13 cellular contexts compared by ENCODE assay signal in the genomic region with DNA sequence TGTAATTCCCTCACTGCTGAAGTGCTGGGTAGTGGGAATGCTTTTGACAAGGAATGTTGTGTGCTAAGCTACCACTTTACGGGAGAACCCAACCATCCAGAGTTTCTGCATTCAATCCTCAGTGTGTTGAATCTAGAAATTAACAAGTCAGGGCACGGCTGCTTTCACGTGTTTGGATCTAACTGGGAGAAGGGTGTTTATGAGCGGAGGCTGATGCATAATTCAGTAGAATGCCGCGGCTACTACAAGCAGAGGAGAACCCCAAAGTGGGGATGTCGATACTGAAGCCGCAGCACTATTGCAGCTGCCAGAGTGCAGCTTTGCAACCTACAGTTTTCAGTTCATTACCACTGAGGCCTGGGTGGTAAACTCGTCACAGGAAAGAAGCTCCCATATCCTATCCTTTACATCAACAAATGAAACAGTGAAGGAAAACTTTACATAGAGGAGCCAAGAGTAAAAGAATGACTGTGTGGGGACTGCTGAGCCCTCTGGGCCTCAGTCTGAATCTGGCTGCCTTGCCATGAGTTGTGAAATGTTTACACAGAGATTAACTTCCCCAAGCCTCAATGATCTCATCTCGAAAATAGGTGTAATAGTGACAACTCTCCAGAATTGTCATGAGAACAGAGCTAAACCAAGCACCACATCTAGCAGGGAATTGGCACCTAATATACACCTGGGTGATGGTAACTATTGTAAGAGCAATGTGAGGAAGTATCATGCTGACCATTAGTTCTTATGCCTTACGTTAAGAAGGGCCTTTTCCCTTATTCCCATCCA.
DNase-seq lines count a peak whose midpoint lies in the region; ATAC-seq and TF ChIP-seq lines count a peak whose summit lies in the region.
"Had no signal": no experiment of that assay in that cellular context is flagged by ENCODE, and none has a peak within 500 bp of the region (broad histone marks: within the 10 kb centered on the region; RNA-seq: fewer than 3 reads in every experiment).

No MANE protein-coding gene starts in this region.

- ATAC-seq in GM18873 (IDR thresholded peaks at IDR 0.05; ENCODE audit: low FRiP score, unreplicated experiment), result peak; percentile 26
- ATAC-seq in GM23338, result no peak
- peak; percentile 27 for ATAC-seq in HG03520 (IDR thresholded peaks at IDR 0.05; ENCODE audit: unreplicated experiment)
- ATAC-seq in HG02678 (IDR thresholded peaks at IDR 0.05; ENCODE audit: unreplicated experiment), result no peak

- no peak overlapping the region for H2BK12ac ChIP-seq in mesenchymal stem cell (ENCODE audit: low read length in 2 of 2)

- H3K9me3 ChIP-seq in mesenchymal stem cell (ENCODE audit: control insufficient read depth, low read length), result no peaks in the 10 kb centered on the region
- H3K9me3 ChIP-seq in SJCRH30 (replicated peaks), result no peaks in the 10 kb centered on the region
- H3K9me3 ChIP-seq: tibial nerve had no signal

- H3K4ac ChIP-seq in mesenchymal stem cell (ENCODE audit: low read depth in 1 of 2, low read length in 2 of 2), result no peak overlapping the region

- H3K4me2 ChIP-seq in GM23338, result no peak overlapping the region
- no peak overlapping the region for H3K4me2 ChIP-seq in mesenchymal stem cell (ENCODE audit: low read length, poor library complexity, severe bottlenecking)

- no peak overlapping the region for H3K4me3 Mint-ChIP-seq in GM23338
- H3K4me3 Mint-ChIP-seq: neural crest cell had no signal

- H3K27ac ChIP-seq in GM23338 (ENCODE audit: low read depth), result no peak overlapping the region
- H3K27ac ChIP-seq in mesenchymal stem cell (ENCODE audit: low read length, poor library complexity, severe bottlenecking), result no peak overlapping the region
- no peak overlapping the region for H3K27ac ChIP-seq in SJCRH30
- H3K27ac ChIP-seq: tibial nerve had no signal

- no peaks in the 10 kb centered on the region for H3K9me3 Mint-ChIP-seq in GM23338
- H3K9me3 Mint-ChIP-seq: activated naive CD4-positive, alpha-beta T cell treated with anti-CD3 and anti-CD28 coated beads, Interleukin-2, amount 50 U/mL, for 72 hours; neural crest cell had no signal

- H2BK15ac ChIP-seq in mesenchymal stem cell (ENCODE audit: low read depth, poor library complexity, severe bottlenecking), result no peak overlapping the region

- 91% methylated on average over 9 of the region's 11 CpGs for WGBS in mesenchymal stem cell

- no peak for TF ChIP-seq CTCF in GM23338 (conservative IDR thresholded peaks at IDR 0.05; ENCODE audit: low read depth in 2 of 2)

- no peak overlapping the region for H2BK120ac ChIP-seq in mesenchymal stem cell (ENCODE audit: low read depth, low read length)

- H3K27me3 ChIP-seq in GM23338 (ENCODE audit: insufficient read depth) (no peaks in the 10 kb centered on the region), mesenchymal stem cell (ENCODE audit: control insufficient read depth in 1 of 2, insufficient read depth in 1 of 2, low read length in 2 of 2) (no peaks in the 10 kb centered on the region), SJCRH30 (no peaks in the 10 kb centered on the region)
- H3K27me3 ChIP-seq: tibial nerve had no signal

- no peak for DNase-seq in GM23338 (ENCODE audit: low spot score)
- peak; percentile 40 for DNase-seq in mesenchymal stem cell
- no peak for DNase-seq in SJCRH30
- no peak for DNase-seq in stimulated activated naive CD4-positive, alpha-beta T cell treated with Interleukin-2 at 50 U/mL for 16 hours (lab: John Stamatoyannopoulos, UW)
- DNase-seq: NCI-H1417 treated with DMSO at 0.1 percent for 48 hours; RPMI8226; stimulated activated CD4-positive, alpha-beta T cell treated with anti-CD3 and anti-CD28 coated beads, Interleukin-2, amount 100 ng/mL, for 48 hours had no signal

- no peaks in the 10 kb centered on the region for H3F3A ChIP-seq in GM23338 (replicated peaks; ENCODE audit: low read depth)

- H3K23ac ChIP-seq in mesenchymal stem cell (ENCODE audit: low read length in 2 of 2), result no peak overlapping the region

- no peak overlapping the region for H2AFZ ChIP-seq in GM23338
- H2AFZ ChIP-seq in mesenchymal stem cell (ENCODE audit: low read depth, low read length), result no peak overlapping the region

- no peak overlapping the region for H3K4me3 ChIP-seq in GM23338
- no peak overlapping the region for H3K4me3 ChIP-seq in mesenchymal stem cell (ENCODE audit: insufficient read depth in 1 of 2, low read depth in 1 of 2, low read length in 2 of 2)
- no peak overlapping the region for H3K4me3 ChIP-seq in SJCRH30
- H3K4me3 ChIP-seq: tibial nerve had no signal

- H3K27ac Mint-ChIP-seq in GM23338, result peak overlapping the region; percentile 41; the same call in 1 of the 2 replicates
- H3K27ac Mint-ChIP-seq: activated naive CD4-positive, alpha-beta T cell treated with anti-CD3 and anti-CD28 coated beads, Interleukin-2, amount 50 U/mL, for 72 hours had no signal

- H3K27me3 Mint-ChIP-seq in GM23338 (ENCODE audit: insufficient read depth, low read depth, poor library complexity), result peaks cover 11% of the 10 kb centered on the region

- no peak overlapping the region for H4K8ac ChIP-seq in mesenchymal stem cell (ENCODE audit: low read length)

- peaks cover 16% of the 10 kb centered on the region for H3K4me1 ChIP-seq in GM23338 (ENCODE audit: insufficient read depth)
- H3K4me1 ChIP-seq in mesenchymal stem cell (ENCODE audit: control insufficient read depth, insufficient read depth, low read depth, low read length), result peaks cover 14% of the 10 kb centered on the region
- no peaks in the 10 kb centered on the region for H3K4me1 ChIP-seq in SJCRH30

- H2BK5ac ChIP-seq in mesenchymal stem cell (ENCODE audit: low read depth, low read length, poor library complexity, severe bottlenecking), result no peak overlapping the region

- H3K4me1 Mint-ChIP-seq in GM23338, result peaks cover 51% of the 10 kb centered on the region

- no peaks in the 10 kb centered on the region for H4K20me1 ChIP-seq in GM23338 (replicated peaks; ENCODE audit: insufficient read depth)

- H3K36me3 ChIP-seq in GM23338 (ENCODE audit: insufficient read depth), result no peaks in the 10 kb centered on the region
- H3K36me3 ChIP-seq in mesenchymal stem cell (ENCODE audit: control insufficient read depth in 1 of 2, insufficient read depth in 2 of 2, low read depth in 1 of 2, low read length in 2 of 2), result no peaks in the 10 kb centered on the region
- H3K36me3 ChIP-seq in SJCRH30, result no peaks in the 10 kb centered on the region
- H3K36me3 ChIP-seq: tibial nerve had no signal

- no peak overlapping the region for H3K9ac ChIP-seq in mesenchymal stem cell (ENCODE audit: low read length)

- H3K9me2 ChIP-seq in GM23338 (ENCODE audit: insufficient read depth), result no peaks in the 10 kb centered on the region

- H3K14ac ChIP-seq in mesenchymal stem cell (ENCODE audit: low read length in 2 of 2), result no peak overlapping the region

- no peaks in the 10 kb centered on the region; the same call in 2 of the 3 replicates for H3K36me3 Mint-ChIP-seq in GM23338 (ENCODE audit: low read depth)
- H3K36me3 Mint-ChIP-seq: activated naive CD4-positive, alpha-beta T cell treated with anti-CD3 and anti-CD28 coated beads, Interleukin-2, amount 50 U/mL, for 72 hours had no signal

- H3K18ac ChIP-seq in mesenchymal stem cell (ENCODE audit: low read depth in 1 of 2, low read length in 2 of 2), result no peak overlapping the region

- H4K91ac ChIP-seq in mesenchymal stem cell (ENCODE audit: low read length), result no peak overlapping the region

- no peak overlapping the region for H2AK5ac ChIP-seq in mesenchymal stem cell (ENCODE audit: low read length, severe bottlenecking)

- H3K79me1 ChIP-seq in mesenchymal stem cell (replicated peaks; ENCODE audit: low read length, poor library complexity, severe bottlenecking), result no peaks in the 10 kb centered on the region

- no peaks in the 10 kb centered on the region for H3K79me2 ChIP-seq in GM23338 (replicated peaks; ENCODE audit: insufficient read depth)

TF ChIP-seq in GM23338, 12 proteins besides CTCF, POLR2A, EP300 and RAD21:
- TF ChIP-seq ZNF331 (CRISPR knock-in tag; IDR thresholded peaks at IDR 0.05; ENCODE audit: low read depth), result no peak
- no peak for TF ChIP-seq STAT1 (IDR thresholded peaks at IDR 0.05; ENCODE audit: unreplicated experiment)
- no peak for TF ChIP-seq ZNF114 (CRISPR knock-in tag; IDR thresholded peaks at IDR 0.05)
- TF ChIP-seq CREB1 (CRISPR knock-in tag; IDR thresholded peaks at IDR 0.05; ENCODE audit: low read depth), result no peak
- TF ChIP-seq EZH2phosphoT487 (IDR thresholded peaks at IDR 0.05; ENCODE audit: unreplicated experiment), result no peak
- no peak for TF ChIP-seq NANOG (IDR thresholded peaks at IDR 0.05; ENCODE audit: borderline replicate concordance)

Comparison
In these comparisons a context has a peak if more than half of its experiments do, and no peak if none do; other contexts are left out.
1. ATAC-seq: peak in GM18873 (single experiment) and HG03520 (single experiment); none in GM23338 (single experiment) and HG02678 (single experiment).